In the genomic region with DNA sequence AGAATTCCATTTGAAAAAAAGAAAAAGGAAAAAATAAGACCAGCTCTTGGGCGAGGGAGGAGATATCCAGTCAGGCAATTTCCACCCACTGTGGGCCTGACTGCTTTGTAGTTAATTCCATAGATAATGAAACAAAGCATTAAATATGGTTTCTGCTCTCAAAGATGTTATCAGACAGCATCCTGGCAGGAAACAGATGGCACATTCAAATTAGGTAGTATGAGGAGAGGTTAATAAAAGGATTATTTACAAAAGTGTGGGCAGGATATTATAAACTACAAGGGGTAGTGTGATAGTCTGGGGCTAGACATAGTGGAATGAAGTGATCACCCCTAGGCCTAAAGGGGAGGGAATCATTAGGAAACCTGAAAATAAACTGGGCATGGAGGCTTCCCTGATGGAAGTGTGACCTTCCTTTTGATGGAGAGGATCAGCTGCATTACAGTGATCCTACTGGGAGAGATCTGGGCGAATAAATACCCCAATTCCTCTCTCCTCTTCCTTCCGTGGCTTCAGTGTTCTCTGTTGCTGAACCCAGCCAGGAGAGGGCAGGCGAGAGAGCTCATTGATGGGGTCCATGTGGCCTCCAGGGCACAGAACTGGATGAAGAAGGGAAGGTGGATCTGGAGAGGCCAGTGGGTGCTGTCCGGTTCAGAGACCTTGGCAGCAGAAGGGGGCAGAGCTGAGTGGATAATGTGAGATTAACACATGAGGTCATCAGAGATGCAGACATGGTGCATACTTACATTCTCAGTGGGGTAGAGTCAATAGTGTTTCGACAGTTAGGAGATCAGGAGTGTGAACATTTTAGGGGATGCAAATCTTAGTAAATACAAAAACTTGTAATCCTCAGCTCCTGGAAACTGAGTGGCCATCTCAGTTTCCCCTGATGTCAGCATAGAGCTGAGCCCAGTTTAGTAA, we compare ENCODE assay signal across 9 cellular contexts.
DNase-seq lines count a peak whose midpoint lies in the region; ATAC-seq and TF ChIP-seq lines count a peak whose summit lies in the region.
"Had no signal": no experiment of that assay in that cellular context is flagged by ENCODE, and none has a peak within 500 bp of the region (broad histone marks: within the 10 kb centered on the region; RNA-seq: fewer than 3 reads in every experiment).

No MANE protein-coding gene starts in this region.

- H3K4me3 Mint-ChIP-seq in activated T-cell treated with anti-CD3 and anti-CD28 coated beads, Interleukin-2, amount 50 U/mL, for 72 hours, result no peak overlapping the region

- DNase-seq in activated T-cell treated with anti-CD3 and anti-CD28 coated beads, Interleukin-2, amount 50 U/mL, for 72 hours, result peak; percentile 1 to 7
- DNase-seq in activated T-cell treated with anti-CD3 and anti-CD28 coated beads for 4 hours (no peak), fibroblast of lung (ENCODE audit: low read depth in 2 of 2) (no peak), psoas muscle (peak; percentile 21 to 63)
- DNase-seq in effector memory CD4-positive, alpha-beta T cell, result no peak

- H3K36me3 ChIP-seq in OCI-LY1 (ENCODE audit: insufficient read depth, low read length) (no peaks in the 10 kb centered on the region), fibroblast of lung (ENCODE audit: control insufficient read depth, insufficient read depth, low read length) (no peaks in the 10 kb centered on the region), psoas muscle (ENCODE audit: insufficient read depth in 1 of 2, low read depth in 1 of 2) (no peaks in the 10 kb centered on the region)
- no peaks in the 10 kb centered on the region for H3K36me3 ChIP-seq in effector memory CD4-positive, alpha-beta T cell (ENCODE audit: control insufficient read depth, insufficient read depth, low read length)

- H3K27ac Mint-ChIP-seq in activated T-cell treated with anti-CD3 and anti-CD28 coated beads, Interleukin-2, amount 50 U/mL, for 72 hours, result no peak overlapping the region
- H3K27ac Mint-ChIP-seq: activated naive CD4-positive, alpha-beta T cell treated with anti-CD3 and anti-CD28 coated beads, Interleukin-2, amount 50 U/mL, for 72 hours had no signal

- ATAC-seq in activated T-cell treated with anti-CD3 and anti-CD28 coated beads, Interleukin-2, amount 50 U/mL, for 72 hours (replicated peaks in 1 of 2), result no peak
- ATAC-seq in HG02884 (IDR thresholded peaks at IDR 0.05; ENCODE audit: unreplicated experiment) (peak; percentile 60), psoas muscle (peak; percentile 53 to 83 (median 64)), GM18858 (IDR thresholded peaks at IDR 0.05; ENCODE audit: unreplicated experiment) (no peak)
- ATAC-seq: activated naive CD4-positive, alpha-beta T cell treated with anti-CD3 and anti-CD28 coated beads, Interleukin-2, amount 50 U/mL, for 72 hours had no signal

- H3K9me3 Mint-ChIP-seq in activated T-cell treated with anti-CD3 and anti-CD28 coated beads, Interleukin-2, amount 50 U/mL, for 72 hours, result no peaks in the 10 kb centered on the region
- H3K9me3 Mint-ChIP-seq: activated naive CD4-positive, alpha-beta T cell treated with anti-CD3 and anti-CD28 coated beads, Interleukin-2, amount 50 U/mL, for 72 hours had no signal

- H3K4me1 Mint-ChIP-seq in activated T-cell treated with anti-CD3 and anti-CD28 coated beads, Interleukin-2, amount 50 U/mL, for 72 hours (ENCODE audit: low read depth), result no peaks in the 10 kb centered on the region

- H3K4me3 ChIP-seq in OCI-LY1 (ENCODE audit: low read depth, low read length, poor library complexity, severe bottlenecking) (no peak overlapping the region), fibroblast of lung (replicated peaks in 1 of 4; ENCODE audit: control extremely low read depth in 1 of 4, insufficient read depth in 1 of 4, low read depth in 3 of 4, low read length in 4 of 4) (no peak overlapping the region), psoas muscle (no peak overlapping the region)
- no peak overlapping the region for H3K4me3 ChIP-seq in effector memory CD4-positive, alpha-beta T cell (ENCODE audit: insufficient read depth, low read depth, low read length, poor library complexity, severe bottlenecking)

- H2AFZ ChIP-seq in OCI-LY1 (ENCODE audit: low read length) (no peak overlapping the region), fibroblast of lung (ENCODE audit: low read length) (no peak overlapping the region)

- H3K9me3 ChIP-seq in OCI-LY1 (ENCODE audit: low read length) (no peaks in the 10 kb centered on the region), fibroblast of lung (ENCODE audit: control insufficient read depth, insufficient read depth, low read depth, low read length) (no peaks in the 10 kb centered on the region), psoas muscle (no peaks in the 10 kb centered on the region)
- no peaks in the 10 kb centered on the region for H3K9me3 ChIP-seq in effector memory CD4-positive, alpha-beta T cell (ENCODE audit: control insufficient read depth, low read length)

- no peaks in the 10 kb centered on the region for H3F3A ChIP-seq in OCI-LY1 (ENCODE audit: insufficient read depth, low read length)

- 51 to 76% (median 64%) methylated on average over 6 of the region's 6 CpGs for WGBS in psoas muscle, 3 donors

- peak; percentile 76 for TF ChIP-seq CTCF in OCI-LY1 (IDR thresholded peaks at IDR 0.05; ENCODE audit: low read length)
- TF ChIP-seq CTCF in fibroblast of lung (conservative IDR thresholded peaks at IDR 0.05 in 1 of 2, IDR thresholded peaks at IDR 0.05 in 1 of 2; ENCODE audit: low read depth in 1 of 2, low read length in 2 of 2), result peak; percentile 19 to 28
- peak; percentile 57 for TF ChIP-seq CTCF in psoas muscle (IDR thresholded peaks at IDR 0.05)

- H3K27me3 Mint-ChIP-seq in activated T-cell treated with anti-CD3 and anti-CD28 coated beads, Interleukin-2, amount 50 U/mL, for 72 hours (ENCODE audit: low read depth), result peaks cover 5% of the 10 kb centered on the region

- H3K9me2 ChIP-seq in OCI-LY1 (ENCODE audit: low read depth, low read length), result no peaks in the 10 kb centered on the region

- intact Hi-C loops in psoas muscle (cut with DNase I), result loop anchor here (5.0 to 10.0 kb wide), 2 partner anchors 89 to 736 kb away; no protein-coding TSS in a partner anchor

- H3K4me1 ChIP-seq in OCI-LY1 (ENCODE audit: insufficient read depth, low read length, severe bottlenecking), result no peaks in the 10 kb centered on the region
- no peaks in the 10 kb centered on the region for H3K4me1 ChIP-seq in fibroblast of lung (ENCODE audit: control insufficient read depth, extremely low read depth, insufficient read depth, low read length)
- H3K4me1 ChIP-seq in psoas muscle, result no peaks in the 10 kb centered on the region
- no peaks in the 10 kb centered on the region for H3K4me1 ChIP-seq in effector memory CD4-positive, alpha-beta T cell (ENCODE audit: control insufficient read depth, insufficient read depth, low read length, poor library complexity, severe bottlenecking)

- H3K27ac ChIP-seq in OCI-LY1 (ENCODE audit: low read depth, low read length, poor library complexity, severe bottlenecking) (no peak overlapping the region), fibroblast of lung (ENCODE audit: insufficient read depth, low read length) (no peak overlapping the region), psoas muscle (no peak overlapping the region)
- no peak overlapping the region for H3K27ac ChIP-seq in effector memory CD4-positive, alpha-beta T cell (ENCODE audit: insufficient read depth, low read length, poor library complexity, severe bottlenecking)

- no peaks in the 10 kb centered on the region for H4K20me1 ChIP-seq in OCI-LY1 (ENCODE audit: insufficient read depth, low read length)
- no peaks in the 10 kb centered on the region for H4K20me1 ChIP-seq in fibroblast of lung (ENCODE audit: control insufficient read depth, extremely low read depth, insufficient read depth, low read length)

- no peaks in the 10 kb centered on the region for H3K27me3 ChIP-seq in OCI-LY1 (ENCODE audit: insufficient read depth, low read length)
- no peaks in the 10 kb centered on the region for H3K27me3 ChIP-seq in fibroblast of lung (ENCODE audit: control insufficient read depth, insufficient read depth, low read length)
- H3K27me3 ChIP-seq in psoas muscle (ENCODE audit: insufficient read depth in 3 of 3, low read length in 2 of 3), result no peaks in the 10 kb centered on the region
- no peaks in the 10 kb centered on the region for H3K27me3 ChIP-seq in effector memory CD4-positive, alpha-beta T cell (replicated peaks; ENCODE audit: control insufficient read depth, insufficient read depth, low read length, poor library complexity, severe bottlenecking)

- H3K4me2 ChIP-seq in OCI-LY1 (ENCODE audit: low read length) (no peak overlapping the region), fibroblast of lung (ENCODE audit: extremely low read depth, insufficient read depth, low read length) (no peak overlapping the region)

- no peaks in the 10 kb centered on the region for H3K36me3 Mint-ChIP-seq in activated T-cell treated with anti-CD3 and anti-CD28 coated beads, Interleukin-2, amount 50 U/mL, for 72 hours (ENCODE audit: insufficient read depth in 2 of 2)
- H3K36me3 Mint-ChIP-seq: activated naive CD4-positive, alpha-beta T cell treated with anti-CD3 and anti-CD28 coated beads, Interleukin-2, amount 50 U/mL, for 72 hours had no signal

- no peak overlapping the region for H3K9ac ChIP-seq in OCI-LY1 (ENCODE audit: low read length)
- H3K9ac ChIP-seq in fibroblast of lung (ENCODE audit: insufficient read depth, low read length), result no peak overlapping the region

- no peaks in the 10 kb centered on the region for H3K79me2 ChIP-seq in OCI-LY1 (ENCODE audit: insufficient read depth, low read length)
- no peaks in the 10 kb centered on the region for H3K79me2 ChIP-seq in fibroblast of lung (ENCODE audit: control insufficient read depth, insufficient read depth, low read length)

Comparison
In these comparisons a context has a peak if more than half of its experiments do, and no peak if none do; other contexts are left out.
1. DNase-seq: peak in activated T-cell treated with anti-CD3 and anti-CD28 coated beads, Interleukin-2, amount 50 U/mL, for 72 hours (2 of 2) and psoas muscle (2 of 2); none in activated T-cell treated with anti-CD3 and anti-CD28 coated beads for 4 hours (single experiment), fibroblast of lung (0 of 2) and effector memory CD4-positive, alpha-beta T cell (0 of 3).
2. ATAC-seq: peak in HG02884 (single experiment) and psoas muscle (4 of 4); none in activated T-cell treated with anti-CD3 and anti-CD28 coated beads, Interleukin-2, amount 50 U/mL, for 72 hours (0 of 2) and GM18858 (single experiment).
3. CTCF ChIP-seq: peak in every context shown above with its lines; median percentile 76 in OCI-LY1; 57 in psoas muscle; 24 in fibroblast of lung.